Comparison of ENCODE assay signal across 8 cellular contexts in the genomic region with DNA sequence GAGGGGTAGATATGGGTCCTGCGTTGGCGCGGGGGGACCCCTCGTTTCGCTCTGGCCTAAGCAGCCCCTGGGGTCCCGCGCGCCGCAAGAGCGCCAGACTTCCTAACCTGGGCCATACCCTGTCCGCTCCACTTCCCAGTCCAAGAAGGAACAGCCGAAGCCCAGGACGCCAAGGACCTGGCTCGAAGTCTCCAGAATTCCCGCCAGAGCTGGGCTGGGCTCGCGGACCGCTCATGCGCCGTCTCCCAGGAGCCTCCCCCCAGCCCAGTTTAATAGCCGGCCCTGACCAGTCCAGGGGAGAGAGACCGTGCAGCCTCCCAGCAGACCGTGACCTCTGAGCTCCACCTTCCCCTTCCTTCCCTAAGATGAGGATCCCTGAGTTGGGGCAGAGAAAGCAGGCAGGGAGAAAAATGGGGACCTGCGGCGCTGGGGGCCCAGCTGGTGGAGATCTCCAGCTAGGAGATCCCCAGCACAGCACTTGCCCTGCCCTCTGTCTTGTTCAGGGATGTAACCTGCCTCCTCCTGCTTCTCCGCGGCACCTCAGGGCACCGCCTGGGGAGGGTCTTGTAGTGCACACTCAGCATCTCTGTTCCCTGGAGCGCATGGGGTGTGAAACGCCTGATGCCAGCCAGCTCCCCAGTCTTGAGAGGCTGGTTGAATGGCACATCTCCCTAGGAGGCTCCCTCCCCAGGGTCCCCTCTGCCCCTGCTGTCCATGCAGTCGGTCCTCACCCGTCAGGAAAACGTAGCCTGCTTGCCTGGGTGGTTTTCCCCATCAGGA. TPM values are rescaled to one million over a fixed set of nuclear protein-coding genes. Genes with fewer than 3 reads are reported as not detected.
DNase-seq lines count a peak whose midpoint lies in the region; TF ChIP-seq lines count a peak whose summit lies in the region.

No MANE protein-coding gene starts in this region.

- H3K27me3 Mint-ChIP-seq in mesothelial cell of epicardium (ENCODE audit: low read depth), result peaks cover 2% of the 10 kb centered on the region

- H3K9me3 ChIP-seq in ectodermal cell (ENCODE audit: control insufficient read depth, low read length) (no peaks in the 10 kb centered on the region), uterus (no peaks in the 10 kb centered on the region)

- no peak for TF ChIP-seq POLR2A in uterus (IDR thresholded peaks at IDR 0.05)

- no peaks in the 10 kb centered on the region for H3K36me3 ChIP-seq in ectodermal cell (ENCODE audit: control insufficient read depth, insufficient read depth, low read length)
- no peaks in the 10 kb centered on the region for H3K36me3 ChIP-seq in uterus

- peaks cover 21% of the 10 kb centered on the region for H3K4me1 Mint-ChIP-seq in mesothelial cell of epicardium

- DNase-seq in DMS53 (lab: John Stamatoyannopoulos, UW) (peak; percentile 74), NCI-H69 (lab: John Stamatoyannopoulos, UW) (peak; percentile 39), mesothelial cell of epicardium (ENCODE audit: low spot score in 2 of 2, unreplicated experiment in 2 of 2) (peak in 1 of 2 experiments; percentile 45), uterus (peak in 1 of 2 donors; percentile 52), GF-D8 (lab: John Stamatoyannopoulos, UW) (no peak), hippocampal formation (lab: John Stamatoyannopoulos, UW) (no peak), mesenteric fat pad (ENCODE audit: low spot score) (no peak)

- WGBS in ectodermal cell, 2 experiments, result 27% methylated on average over 33 of the region's 33 CpGs

- H3K4me1 ChIP-seq in ectodermal cell (ENCODE audit: control insufficient read depth, insufficient read depth, low read length) (peaks cover 4% of the 10 kb centered on the region), uterus (no peaks in the 10 kb centered on the region)

- TF ChIP-seq CTCF in mesothelial cell of epicardium (IDR thresholded peaks at IDR 0.05; ENCODE audit: unreplicated experiment), result no peak
- no peak for TF ChIP-seq CTCF in uterus (IDR thresholded peaks at IDR 0.05)

- H3K27ac Mint-ChIP-seq in mesothelial cell of epicardium, result peak overlapping the region; percentile 67

- peaks cover 2% of the 10 kb centered on the region for H3K36me3 Mint-ChIP-seq in mesothelial cell of epicardium

- H3K27ac ChIP-seq in ectodermal cell (ENCODE audit: insufficient read depth, low read depth, low read length, poor library complexity, severe bottlenecking), result no peak overlapping the region
- peak overlapping the region; percentile 69 to 86 for H3K27ac ChIP-seq in uterus

- H3K4me3 Mint-ChIP-seq in mesothelial cell of epicardium, result peak overlapping the region; percentile 74

- H3K9me3 Mint-ChIP-seq in mesothelial cell of epicardium, result no peaks in the 10 kb centered on the region

- H3K27me3 ChIP-seq in ectodermal cell (ENCODE audit: control insufficient read depth, insufficient read depth, low read length, poor library complexity, severe bottlenecking) (peaks cover 55% of the 10 kb centered on the region), uterus (no peaks in the 10 kb centered on the region)

- peak overlapping the region; percentile 70 for H3K4me3 ChIP-seq in ectodermal cell (ENCODE audit: insufficient read depth, low read depth, low read length)
- peak overlapping the region; percentile 83 to 98 for H3K4me3 ChIP-seq in uterus

- intact Hi-C loops in uterus (cut with DNase I; ENCODE audit: low total_unique reads), result loop anchor here (5.0 kb wide), 1 partner anchor 135 kb away; the partner anchor contains the start of genes TACC3 and TMEM129

RNA-seq across cellular contexts. Expression of gene LETM1, which starts 1.2 kb away (rescaled TPM):
- 32.0 TPM for polyA plus RNA-seq in ectodermal cell (2013, experiment 1 of 4)
- polyA plus RNA-seq in ectodermal cell (2013, experiment 2 of 4), result 30.2 TPM
- 21.9 TPM for polyA plus RNA-seq in ectodermal cell (2013, experiment 3 of 4)
- 22.5 TPM for polyA plus RNA-seq in ectodermal cell (2013, experiment 4 of 4)
- total RNA-seq in mesothelial cell of epicardium, result 48.6 to 50.9 TPM (median 48.7 TPM) in 3 replicates
- 10 to 100 TPM; 12.4 to 44.3 (median 31.3) TPM for total RNA-seq in uterus
- 75.1 TPM for total RNA-seq in mesenteric fat pad

RNA-seq across cellular contexts. Expression of gene NSD2, which starts 14.1 kb away (rescaled TPM):
- polyA plus RNA-seq in ectodermal cell (2013, experiment 1 of 4), result 218 TPM
- polyA plus RNA-seq in ectodermal cell (2013, experiment 2 of 4), result 229 TPM
- 133 TPM for polyA plus RNA-seq in ectodermal cell (2013, experiment 3 of 4)
- polyA plus RNA-seq in ectodermal cell (2013, experiment 4 of 4), result 142 TPM
- total RNA-seq in mesothelial cell of epicardium (109 to 119 TPM (median 115 TPM) in 3 replicates), uterus (10 to 100 TPM; 10.3 to 75.3 (median 49.0) TPM), mesenteric fat pad (43.7 TPM)

Comparison
In these comparisons a context has a peak if more than half of its experiments do, and no peak if none do; other contexts are left out.
1. DNase-seq: peak in DMS53 (single experiment) and NCI-H69 (single experiment); none in GF-D8 (single experiment), hippocampal formation (0 of 2) and mesenteric fat pad (single experiment).